1 cellular context compared by ENCODE assay signal in the genomic region with DNA sequence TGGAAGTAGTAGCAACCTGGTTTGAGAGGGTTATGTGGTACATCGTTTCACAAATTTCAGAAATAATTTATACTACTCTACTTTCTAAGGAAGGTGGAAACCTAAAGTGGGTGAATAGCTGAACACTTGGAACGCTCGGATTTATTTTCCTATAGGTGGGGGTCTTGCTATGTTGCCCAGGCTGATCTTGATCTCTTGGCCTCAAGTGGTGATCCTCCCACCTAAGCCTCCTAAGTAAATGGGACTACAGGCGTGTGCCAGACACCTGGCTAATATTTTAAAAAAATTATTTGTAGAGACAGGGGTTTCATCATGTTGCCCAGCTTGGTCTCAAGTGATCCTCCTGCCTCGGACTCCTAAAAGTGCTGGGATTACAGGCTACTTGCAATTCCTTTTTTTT.
A peak's percentile ranks its signal among the peaks of the same experiment; 100 is the strongest.
TF ChIP-seq lines count a peak whose summit lies in the region.

No MANE protein-coding gene starts in this region.

TF ChIP-seq in GM12878, 131 proteins besides CTCF, POLR2A, EP300 and RAD21:
- TF ChIP-seq PRDM15 (CRISPR knock-in tag; IDR thresholded peaks at IDR 0.05) (no peak), POLR2AphosphoS5 (IDR thresholded peaks at IDR 0.05; ENCODE audit: low read length) (0 out of 2 replicates have a peak, but pooled peaks have one; percentile 10)
TF ChIP-seq in GM12878: peak in this region for 1.
